Comparison of ENCODE assay signal across 8 cellular contexts in the genomic region with DNA sequence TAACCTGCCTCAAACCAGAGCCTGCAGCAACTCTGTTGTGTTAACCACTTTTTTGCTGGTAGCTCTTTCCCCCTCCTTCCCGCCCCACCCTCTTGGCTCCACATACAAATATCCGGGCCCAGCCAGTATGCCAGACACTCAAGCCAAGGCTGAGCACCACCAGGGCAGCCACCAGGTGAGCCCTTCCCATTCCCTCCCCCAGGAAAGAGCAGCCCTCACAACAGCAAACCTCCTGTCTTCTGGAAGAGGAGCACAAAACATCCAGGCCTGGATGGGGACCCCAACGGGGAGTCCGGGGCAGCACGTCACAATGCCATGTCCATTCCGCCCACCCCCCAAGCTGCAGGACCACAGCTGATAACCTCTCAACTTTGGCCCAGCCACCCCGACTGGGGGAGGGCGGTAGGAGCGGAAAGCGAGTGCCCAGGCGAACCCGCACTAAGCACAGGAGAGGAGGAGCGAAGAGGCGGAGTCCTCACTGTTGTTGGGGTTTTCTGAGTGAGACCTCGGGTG. TPM values are rescaled to one million over a fixed set of nuclear protein-coding genes. Genes with fewer than 3 reads are reported as not detected.
DNase-seq lines count a peak whose midpoint lies in the region; ATAC-seq, FAIRE-seq and TF ChIP-seq lines count a peak whose summit lies in the region.

No MANE protein-coding gene starts in this region.

- DNase-seq in CD1c-positive myeloid dendritic cell (ENCODE audit: extremely low spot score) (peak; percentile 27), NT2/D1 (ENCODE audit: low read depth, low spot score) (no peak), foreskin keratinocyte (no peak), ovary (peak in 1 of 5 donors; percentile 57), aorta (peak in 1 of 2 donors; percentile 67), RCC 7860 (ENCODE audit: low spot score) (no peak)

- H3K4me1 ChIP-seq in NT2/D1 (ENCODE audit: insufficient read depth, insufficient read length) (peaks cover 27% of the 10 kb centered on the region), foreskin keratinocyte (peaks cover 14% of the 10 kb centered on the region), ovary (ENCODE audit: insufficient read depth) (peaks cover 6% of the 10 kb centered on the region), aorta (ENCODE audit: control insufficient read depth in 1 of 2, insufficient read depth in 2 of 2, low read length in 2 of 2) (peaks cover 3 to 6% of the 10 kb centered on the region in 2 donors)

- no peak overlapping the region for H3K27ac ChIP-seq in foreskin keratinocyte
- peak overlapping the region; percentile 59 to 73 for H3K27ac ChIP-seq in ovary
- H3K27ac ChIP-seq in aorta (ENCODE audit: low read depth in 1 of 2, low read length in 2 of 2), result no peak overlapping the region

- TF ChIP-seq EP300 in ovary (IDR thresholded peaks at IDR 0.05), result no peak

- H3K9me3 ChIP-seq in NT2/D1 (ENCODE audit: insufficient read depth, low read length) (no peaks in the 10 kb centered on the region), ovary (no peaks in the 10 kb centered on the region), aorta (ENCODE audit: control insufficient read depth, low read length) (no peaks in the 10 kb centered on the region)

- H3K27me3 ChIP-seq in NT2/D1 (ENCODE audit: insufficient read depth, insufficient read length), result no peaks in the 10 kb centered on the region
- no peaks in the 10 kb centered on the region for H3K27me3 ChIP-seq in foreskin keratinocyte
- no peaks in the 10 kb centered on the region for H3K27me3 ChIP-seq in ovary
- H3K27me3 ChIP-seq in aorta (ENCODE audit: control insufficient read depth in 1 of 2, insufficient read depth in 2 of 2, low read length in 1 of 2), result no peaks in the 10 kb centered on the region

- peaks cover 34% of the 10 kb centered on the region for H3K36me3 Mint-ChIP-seq in activated T-helper 17 cell treated with anti-CD3 and anti-CD28 coated beads, Interleukin-2, amount 50 U/mL, for 72 hours (ENCODE audit: low read depth)

- TF ChIP-seq CTCF in foreskin keratinocyte (conservative IDR thresholded peaks at IDR 0.05), result no peak
- TF ChIP-seq CTCF in ovary (IDR thresholded peaks at IDR 0.05), result no peak

- no peak for TF ChIP-seq POLR2A in ovary (IDR thresholded peaks at IDR 0.05)

- ATAC-seq in GM21723 (IDR thresholded peaks at IDR 0.05; ENCODE audit: unreplicated experiment) (peak; percentile 27), foreskin keratinocyte (peak; percentile 20), aorta (ENCODE audit: low FRiP score) (peak; percentile 14)
- ATAC-seq in activated T-helper 17 cell treated with anti-CD3 and anti-CD28 coated beads, Interleukin-2, amount 50 U/mL, for 72 hours (replicated peaks), result peak; percentile 58

- 1 to 2% (median 1%) methylated on average over 15 of the region's 15 CpGs for WGBS in ovary, 3 donors
- WGBS in aorta, 2 donors, result 0 to 1% methylated on average over 13 to 15 of the region's 15 CpGs

- intact Hi-C loops in ovary (cut with DNase I), result loop anchor here in 1 of 4 donors (2.0 kb wide), 1 partner anchor 26 kb away; no protein-coding TSS in a partner anchor
- intact Hi-C loops in aorta (cut with DNase I), result loop anchor here in 1 of 2 donors (5.0 kb wide), 1 partner anchor 51 kb away; no protein-coding TSS in a partner anchor

- H3K4me3 Mint-ChIP-seq in activated T-helper 17 cell treated with anti-CD3 and anti-CD28 coated beads, Interleukin-2, amount 50 U/mL, for 72 hours, result peak overlapping the region; percentile 89

- H3K4me3 ChIP-seq in NT2/D1 (ENCODE audit: insufficient read length, low read depth) (peak overlapping the region; percentile 87), ovary (peak overlapping the region; percentile 96), aorta (ENCODE audit: low read length in 2 of 2) (peak overlapping the region; percentile 76 to 97)

- H3K4me1 Mint-ChIP-seq in activated T-helper 17 cell treated with anti-CD3 and anti-CD28 coated beads, Interleukin-2, amount 50 U/mL, for 72 hours, result peaks cover 32% of the 10 kb centered on the region

- no peaks in the 10 kb centered on the region for H3K27me3 Mint-ChIP-seq in activated T-helper 17 cell treated with anti-CD3 and anti-CD28 coated beads, Interleukin-2, amount 50 U/mL, for 72 hours

- peak overlapping the region; percentile 88 for H3K9ac ChIP-seq in NT2/D1 (ENCODE audit: insufficient read length, low read depth)

- no peaks in the 10 kb centered on the region for H3K9me3 Mint-ChIP-seq in activated T-helper 17 cell treated with anti-CD3 and anti-CD28 coated beads, Interleukin-2, amount 50 U/mL, for 72 hours

- peak overlapping the region; percentile 92 for H3K27ac Mint-ChIP-seq in activated T-helper 17 cell treated with anti-CD3 and anti-CD28 coated beads, Interleukin-2, amount 50 U/mL, for 72 hours

- H3K36me3 ChIP-seq in NT2/D1 (ENCODE audit: insufficient read depth, insufficient read length, low read length) (peaks cover 37% of the 10 kb centered on the region), ovary (no peaks in the 10 kb centered on the region), aorta (ENCODE audit: control insufficient read depth in 1 of 2, insufficient read depth in 2 of 2, low read length in 1 of 2) (peaks cover 0 to 8% of the 10 kb centered on the region in 2 donors)

- FAIRE-seq in RCC 7860 (lab: Jason Lieb, UNC), result no peak

RNA-seq across cellular contexts. Expression of a gene that starts 0.8 kb away (rescaled TPM):
- total RNA-seq in activated T-helper 17 cell treated with anti-CD3 and anti-CD28 coated beads, Interleukin-2, amount 50 U/mL, for 72 hours, result 10 to 100 TPM; 66.8 to 70.3 TPM
- total RNA-seq in foreskin keratinocyte (40.1 and 40.7 TPM in 2 replicates), ovary (10 to 100 TPM; 37.0 to 64.3 (median 52.2) TPM), aorta (10 to 100 TPM; 44.2 to 45.0 TPM)
- polyA plus RNA-seq in foreskin keratinocyte (31.2 and 31.3 TPM in 2 replicates), ovary (10 to 100 TPM; 43.7 to 97.5 TPM), aorta (10 to 100 TPM; 50.4 to 74.0 TPM)

RNA-seq across cellular contexts. Expression of a gene that starts 0.9 kb away (rescaled TPM):
- not detected for total RNA-seq in activated T-helper 17 cell treated with anti-CD3 and anti-CD28 coated beads, Interleukin-2, amount 50 U/mL, for 72 hours
- total RNA-seq in foreskin keratinocyte (not detected in 2 replicates), ovary (under 1 TPM in 1 of 7 donors, not detected in 6; 0.27 TPM), aorta (not detected)
- polyA plus RNA-seq in foreskin keratinocyte (not detected in 2 replicates), ovary (under 1 TPM in 1 of 2 donors, not detected in 1; 0.12 TPM), aorta (not detected)

RNA-seq across cellular contexts. Expression of a gene that starts 8.2 kb away (rescaled TPM):
- total RNA-seq in activated T-helper 17 cell treated with anti-CD3 and anti-CD28 coated beads, Interleukin-2, amount 50 U/mL, for 72 hours, result 10 to 100 TPM; 28.9 to 37.6 TPM
- total RNA-seq in foreskin keratinocyte (3.4 and 3.9 TPM in 2 replicates), ovary (1 to 10 TPM; 3.8 to 9.7 (median 5.5) TPM), aorta (10 to 100 TPM in 1 of 2 donors, 1 to 10 TPM in 1; 9.7 to 14.5 TPM)
- polyA plus RNA-seq in foreskin keratinocyte (3.2 and 3.6 TPM in 2 replicates), ovary (1 to 10 TPM; 3.7 to 6.5 TPM), aorta (10 to 100 TPM; 16.7 to 30.1 TPM)

RNA-seq across cellular contexts. Expression of a gene that starts 36.2 kb away (rescaled TPM):
- 1 to 10 TPM in 1 of 2 donors, under 1 TPM in 1; 0.63 to 1.1 TPM for total RNA-seq in activated T-helper 17 cell treated with anti-CD3 and anti-CD28 coated beads, Interleukin-2, amount 50 U/mL, for 72 hours
- total RNA-seq in foreskin keratinocyte, result 3.6 and 4.3 TPM in 2 replicates
- polyA plus RNA-seq in foreskin keratinocyte, result 2.5 and 2.8 TPM in 2 replicates
- total RNA-seq in ovary, result under 1 TPM in 2 of 7 donors, not detected in 5; 0.10 to 0.11 TPM
- under 1 TPM; 0.19 to 0.55 TPM for polyA plus RNA-seq in ovary
- 1 to 10 TPM; 1.2 to 6.2 TPM for total RNA-seq in aorta
- polyA plus RNA-seq in aorta, result under 1 TPM in 1 of 2 donors, not detected in 1; 0.28 TPM

RNA-seq across cellular contexts. Expression of a gene that starts 54.0 kb away (rescaled TPM):
- 100 to 1,000 TPM in 1 of 2 donors, 10 to 100 TPM in 1; 97.6 to 159 TPM for total RNA-seq in activated T-helper 17 cell treated with anti-CD3 and anti-CD28 coated beads, Interleukin-2, amount 50 U/mL, for 72 hours
- total RNA-seq in foreskin keratinocyte, result 160 and 182 TPM in 2 replicates
- 172 and 186 TPM in 2 replicates for polyA plus RNA-seq in foreskin keratinocyte
- total RNA-seq in ovary, result 10 to 100 TPM; 48.2 to 88.4 (median 75.8) TPM
- 10 to 100 TPM; 63.9 to 70.1 TPM for polyA plus RNA-seq in ovary
- total RNA-seq in aorta, result 10 to 100 TPM; 60.5 to 60.9 TPM
- polyA plus RNA-seq in aorta, result 10 to 100 TPM; 27.0 to 59.3 TPM

Comparison
In these comparisons a context has a peak if more than half of its experiments do, and no peak if none do; other contexts are left out.
1. H3K27ac ChIP-seq: peak in ovary (2 of 2); none in foreskin keratinocyte (single experiment) and aorta (0 of 2).
2. Peak in every context shown above with its lines, with median percentiles within 50 percentile points of each other: ATAC-seq and H3K4me3 ChIP-seq.